15 cellular contexts compared by ENCODE assay signal in the genomic region with DNA sequence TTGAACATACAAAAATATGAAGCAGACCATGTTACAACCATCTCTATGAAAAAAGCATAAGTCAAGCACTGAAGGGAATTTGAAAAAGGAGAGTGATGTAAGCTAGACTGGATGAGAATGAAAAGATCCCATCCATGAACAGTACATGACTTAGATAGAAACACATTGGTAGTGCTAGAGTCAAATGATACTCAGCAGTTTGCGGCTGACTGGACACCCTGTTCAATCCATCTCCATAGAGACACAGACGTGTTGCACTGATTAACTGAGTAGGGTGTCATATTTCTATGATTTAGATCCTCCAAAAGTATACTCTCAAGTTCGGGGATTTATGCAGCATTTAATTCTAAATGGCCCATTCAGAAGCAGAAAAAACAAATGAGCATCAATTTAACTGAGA.
DNase-seq lines count a peak whose midpoint lies in the region; ATAC-seq, FAIRE-seq and TF ChIP-seq lines count a peak whose summit lies in the region.
"Had no signal": no experiment of that assay in that cellular context is flagged by ENCODE, and none has a peak within 500 bp of the region (broad histone marks: within the 10 kb centered on the region; RNA-seq: fewer than 3 reads in every experiment).

No MANE protein-coding gene starts in this region.

- 58 to 62% (median 60%) methylated on average over 3 of the region's 3 CpGs for WGBS in small intestine, 3 donors

- no peaks in the 10 kb centered on the region for H3K9me3 ChIP-seq in small intestine (ENCODE audit: control insufficient read depth, low read depth)
- H3K9me3 ChIP-seq: BE2C had no signal

- intact Hi-C loops in left ventricle myocardium superior (cut with micrococcal nuclease): no loop called here

- FAIRE-seq in D721Med (lab: Jason Lieb, UNC) (peak; percentile 56), small intestine (lab: Jason Lieb, UNC) (no peak)
- FAIRE-seq: H1 had no signal

- H3K27me3 ChIP-seq in small intestine (ENCODE audit: control insufficient read depth in 2 of 2, insufficient read depth in 2 of 2, low read length in 2 of 2): no peaks in the 10 kb centered on the region
- H3K27me3 ChIP-seq: BE2C had no signal

- no peaks in the 10 kb centered on the region for H3K36me3 ChIP-seq in small intestine (ENCODE audit: control insufficient read depth in 2 of 2, insufficient read depth in 2 of 2, low read length in 2 of 2)
- H3K36me3 ChIP-seq: BE2C had no signal

- no peak overlapping the region for H3K27ac ChIP-seq in small intestine (ENCODE audit: low read depth in 1 of 2, low read length in 1 of 2)

- H3K4me1 ChIP-seq in small intestine (ENCODE audit: control insufficient read depth in 2 of 2, insufficient read depth in 1 of 2, low read depth in 1 of 2, low read length in 1 of 2): no peaks in the 10 kb centered on the region
- H3K4me1 ChIP-seq: BE2C had no signal

- H3K4me3 ChIP-seq in small intestine (ENCODE audit: low read depth in 1 of 2, low read length in 2 of 2): no peak overlapping the region

- ATAC-seq in left ventricle myocardium superior: no peak
- no peak for ATAC-seq in HG03135 (IDR thresholded peaks at IDR 0.05; ENCODE audit: unreplicated experiment)

- no peak for DNase-seq in D721Med (ENCODE audit: insufficient read length, low spot score)
- DNase-seq in LHCN-M2 (ENCODE audit: low read depth): peak; percentile 48
- peak; percentile 78 for DNase-seq in NCI-H2107 treated with DMSO at 0.1 percent for 48 hours (lab: John Stamatoyannopoulos, UW; ENCODE audit: unreplicated experiment)
- peak; percentile 31 for DNase-seq in NCI-H748 treated with DMSO at 0.1 percent for 48 hours (lab: John Stamatoyannopoulos, UW)
- DNase-seq in SHP77 treated with DMSO at 0.1 percent for 48 hours (lab: John Stamatoyannopoulos, UW): no peak
- no peak for DNase-seq in small intestine
- no peak for DNase-seq in left ventricle myocardium superior
- DNase-seq: ACHN; BE2C; CD4-positive, alpha-beta memory T cell; KBM-7; NCI-H1048; NCI-H774 had no signal

- TF ChIP-seq CTCF in D721Med (IDR thresholded peaks at IDR 0.05; ENCODE audit: insufficient read depth, missing control alignments): no peak

Comparison
In these comparisons a context has a peak if more than half of its experiments do, and no peak if none do; other contexts are left out.
1. DNase-seq: peak in LHCN-M2 (single experiment), NCI-H2107 treated with DMSO at 0.1 percent for 48 hours (single experiment) and NCI-H748 treated with DMSO at 0.1 percent for 48 hours (single experiment); none in D721Med (single experiment), SHP77 treated with DMSO at 0.1 percent for 48 hours (single experiment), small intestine (single experiment) and left ventricle myocardium superior (single experiment).